Comparison of ENCODE assay signal across 19 cellular contexts in the genomic region with DNA sequence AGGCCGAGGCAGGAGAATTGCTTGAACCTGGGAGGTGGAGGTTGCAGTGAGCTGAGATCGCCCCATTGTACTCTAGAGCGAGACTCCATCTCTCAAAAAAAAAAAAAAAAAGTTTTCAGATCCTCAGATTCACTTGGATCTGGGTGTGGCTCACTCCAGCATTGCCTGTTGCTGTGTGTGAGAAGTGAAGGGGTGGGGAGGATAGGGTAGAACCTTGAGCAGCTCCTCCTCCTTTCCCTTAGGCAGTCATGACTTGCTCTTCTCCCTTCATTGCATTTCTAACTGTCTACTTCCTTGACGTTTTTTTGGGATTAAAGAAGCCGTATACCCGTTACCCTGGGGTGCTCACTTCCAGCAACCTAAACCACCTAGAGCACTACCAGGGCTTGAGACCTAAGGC.
DNase-seq lines count a peak whose midpoint lies in the region; ATAC-seq, FAIRE-seq and TF ChIP-seq lines count a peak whose summit lies in the region.
"Had no signal": no experiment of that assay in that cellular context is flagged by ENCODE, and none has a peak within 500 bp of the region (broad histone marks: within the 10 kb centered on the region; RNA-seq: fewer than 3 reads in every experiment).

No MANE protein-coding gene starts in this region.

- 36% methylated on average over 3 of the region's 6 CpGs for WGBS in K562 (ENCODE audit: insufficient coverage, low coverage, missing lambda C conversion rate)

- H2AFZ ChIP-seq in K562 (ENCODE audit: low read depth, low read length) (peak overlapping the region; percentile 38; the same call in 1 of the 2 replicates), PC-9 (no peak overlapping the region)
- H2AFZ ChIP-seq: GM23338 had no signal

- DNase-seq in K562 (ENCODE audit: extremely low read depth in 1 of 4, low spot score in 3 of 4): peak; percentile 17 to 48 (median 36)
- peak in 1 of 2 donors; percentile 61 for DNase-seq in foreskin keratinocyte
- peak in 1 of 3 donors; percentile 16 for DNase-seq in mucosa of descending colon
- no peak for DNase-seq in PC-9
- no peak for DNase-seq in GM13976 (ENCODE audit: low spot score)
- DNase-seq in RWPE1 (ENCODE audit: low spot score): no peak
- DNase-seq: 8988T; Calu3; CD4-positive, alpha-beta memory T cell; DMS79 treated with DMSO at 0.1 percent for 48 hours; GF-D8; HCEC 1CT had no signal

- no peaks in the 10 kb centered on the region for H3F3A ChIP-seq in PC-9 (ENCODE audit: insufficient read depth, low read depth)

- TF ChIP-seq CTCF in K562 (IDR thresholded peaks at IDR 0.05 in 2 of 3, conservative IDR thresholded peaks at IDR 0.05 in 1 of 3; ENCODE audit: insufficient read depth in 2 of 3, low read depth in 1 of 3, low read length in 3 of 3): no peak
- no peak for TF ChIP-seq CTCF in foreskin keratinocyte (conservative IDR thresholded peaks at IDR 0.05)
- TF ChIP-seq CTCF in mucosa of descending colon (IDR thresholded peaks at IDR 0.05): no peak
- TF ChIP-seq CTCF in PC-9 (conservative IDR thresholded peaks at IDR 0.05): no peak
- TF ChIP-seq CTCF in GM13976 (IDR thresholded peaks at IDR 0.05; ENCODE audit: borderline replicate concordance, control extremely low read depth, extremely low read depth, insufficient read depth, missing control alignments): no peak
- no peak for TF ChIP-seq CTCF in RWPE1 (conservative IDR thresholded peaks at IDR 0.05; ENCODE audit: low read depth)

- H3K9me2 ChIP-seq in PC-9 (ENCODE audit: insufficient read depth): no peaks in the 10 kb centered on the region

- BruUV-seq in K562 (replicated peaks; lab: Mats Ljungman, UMichigan) (no TSS peak), PC-9 (replicated peaks; lab: Mats Ljungman, UMichigan) (no TSS peak)

- intact Hi-C loops in K562 (cut with micrococcal nuclease) (no loop called here), mucosa of descending colon (cut with DNase I, micrococcal nuclease) (no loop called here), PC-9 (cut with micrococcal nuclease; ENCODE audit: unreplicated experiment) (no loop called here)

- H3K9ac ChIP-seq in K562 (ENCODE audit: insufficient read depth in 1 of 2, low read depth in 2 of 2, low read length in 2 of 2): no peak overlapping the region
- H3K9ac ChIP-seq: BLaER1 had no signal

- H3K4me2 ChIP-seq in K562 (ENCODE audit: insufficient read depth, low read length) (no peak overlapping the region), PC-9 (no peak overlapping the region)
- H3K4me2 ChIP-seq: BLaER1, GM23338 had no signal

- no peak for TF ChIP-seq POLR2A in K562 (conservative IDR thresholded peaks at IDR 0.05)

- H3K27ac ChIP-seq in K562 (ENCODE audit: extremely low read depth, low read depth, low read length) (peak overlapping the region; percentile 56; the same call in 1 of the 3 replicates), foreskin keratinocyte (no peak overlapping the region), PC-9 (no peak overlapping the region), RWPE1 (no peak overlapping the region)
- H3K27ac ChIP-seq: BLaER1 had no signal

- no peaks in the 10 kb centered on the region for H3K9me1 ChIP-seq in K562 (ENCODE audit: control insufficient read depth, insufficient read depth, low read length)

- in situ Hi-C loops in K562 (cut with MboI) (no loop called here), GM13976 (cut with MboI; ENCODE audit: low sequenced_read_pairs, unreplicated experiment) (no loop called here)

- H3K4me1 ChIP-seq in K562 (replicated peaks in 1 of 2; ENCODE audit: control insufficient read depth in 2 of 2, insufficient read depth in 2 of 2, low read length in 2 of 2): peaks cover 3 to 6% of the 10 kb centered on the region in 2 experiments; a peak in 3 of 5 replicates
- peaks cover under 1% of the 10 kb centered on the region for H3K4me1 ChIP-seq in foreskin keratinocyte
- no peaks in the 10 kb centered on the region for H3K4me1 ChIP-seq in mucosa of descending colon (ENCODE audit: low read depth)
- H3K4me1 ChIP-seq in PC-9 (replicated peaks; ENCODE audit: insufficient read depth): no peaks in the 10 kb centered on the region

- no peaks in the 10 kb centered on the region for H3K36me3 ChIP-seq in K562 (ENCODE audit: control insufficient read depth, insufficient read depth, low read length)
- no peaks in the 10 kb centered on the region for H3K36me3 ChIP-seq in mucosa of descending colon (ENCODE audit: low read depth)
- no peaks in the 10 kb centered on the region for H3K36me3 ChIP-seq in PC-9 (ENCODE audit: low read depth)

- H3K9me3 ChIP-seq in K562 (replicated peaks; ENCODE audit: control insufficient read depth, insufficient read depth, low read depth, low read length) (no peaks in the 10 kb centered on the region), mucosa of descending colon (no peaks in the 10 kb centered on the region), PC-9 (ENCODE audit: insufficient read depth, low read depth) (no peaks in the 10 kb centered on the region)
- H3K9me3 ChIP-seq: BLaER1 had no signal

- ATAC-seq in K562: peak; percentile 93
- peak; percentile 74 for ATAC-seq in foreskin keratinocyte
- peak; percentile 80 for ATAC-seq in mucosa of descending colon
- ATAC-seq in GM21825 (IDR thresholded peaks at IDR 0.05; ENCODE audit: unreplicated experiment): no peak
- ATAC-seq: GM12878, GM23338, HepG2 had no signal

- no peaks in the 10 kb centered on the region for H3K79me2 ChIP-seq in K562 (ENCODE audit: control insufficient read depth, insufficient read depth, low read length)
- no peaks in the 10 kb centered on the region for H3K79me2 ChIP-seq in PC-9 (ENCODE audit: low read depth)

- no peaks in the 10 kb centered on the region for H3K27me3 ChIP-seq in K562 (ENCODE audit: control insufficient read depth in 2 of 2, insufficient read depth in 2 of 2, low read length in 2 of 2)
- no peaks in the 10 kb centered on the region for H3K27me3 ChIP-seq in foreskin keratinocyte
- no peaks in the 10 kb centered on the region for H3K27me3 ChIP-seq in PC-9 (ENCODE audit: insufficient read depth, low read depth)
- H3K27me3 ChIP-seq: BLaER1 had no signal

- CTCF ChIA-PET in K562 (lab: Yijun Ruan, JAX; ENCODE audit: low intra/inter-chr PET ratio): no interaction called here
- CTCF ChIA-PET in PC-9 (lab: Charles Lee): interaction anchor here (0.6 kb wide), 2 partner anchors 61 to 1188 kb away, joined by 3 to 4 read pairs; no protein-coding TSS in a partner anchor
- CTCF ChIA-PET in RWPE1 (lab: Yijun Ruan, JAX): no interaction called here

- FAIRE-seq in K562 (lab: Jason Lieb, UNC): peak; percentile 78
- FAIRE-seq: GM12878, GM19239, H54, HepG2 had no signal

- TF ChIP-seq EP300 in K562 (IDR thresholded peaks at IDR 0.05; ENCODE audit: low read length): no peak

- H3K4me3 ChIP-seq in K562: no peak overlapping the region
- no peak overlapping the region for H3K4me3 ChIP-seq in mucosa of descending colon
- no peak overlapping the region for H3K4me3 ChIP-seq in PC-9
- H3K4me3 ChIP-seq: BLaER1, GM12878, GM23338 had no signal

- POLR2A ChIA-PET in K562 (lab: Yijun Ruan, JAX) (interaction anchor here (1.0 kb wide), 1 partner anchor 10 kb away, joined by 7 read pairs; no protein-coding TSS in a partner anchor), PC-9 (lab: Charles Lee; ENCODE audit: unreplicated experiment) (no interaction called here), RWPE1 (lab: Yijun Ruan, JAX; ENCODE audit: low non-redundant PET) (interaction anchor here (0.7 kb wide), 1 partner anchor 26 kb away, joined by 4 read pairs; no protein-coding TSS in a partner anchor)

- H4K20me1 ChIP-seq in K562 (replicated peaks; ENCODE audit: control insufficient read depth, insufficient read depth, low read length) (no peaks in the 10 kb centered on the region), PC-9 (ENCODE audit: insufficient read depth) (no peaks in the 10 kb centered on the region)
- H4K20me1 ChIP-seq: BLaER1 had no signal

- no peak for TF ChIP-seq RAD21 in K562 (CRISPR knock-in tag; conservative IDR thresholded peaks at IDR 0.05 in 1 of 2, IDR thresholded peaks at IDR 0.05 in 1 of 2)

TF ChIP-seq in K562, 482 proteins besides CTCF, POLR2A, EP300 and RAD21:
- TF ChIP-seq EGR1 (conservative IDR thresholded peaks at IDR 0.05) (no peak), ESRRA (IDR thresholded peaks at IDR 0.05; ENCODE audit: borderline replicate concordance, low read depth) (no peak), ELK3 (CRISPR knock-in tag; IDR thresholded peaks at IDR 0.05) (no peak), BCLAF1 (IDR thresholded peaks at IDR 0.05; ENCODE audit: borderline replicate concordance in 1 of 2, control insufficient read depth in 1 of 2, low read depth in 2 of 2, low read length in 1 of 2) (no peak), NRF1 (conservative IDR thresholded peaks at IDR 0.05 in 1 of 2, IDR thresholded peaks at IDR 0.05 in 1 of 2) (0 out of 4 replicates have a peak, but pooled peaks of 1 of the 2 experiments have one; percentile 13)

Comparison
In these comparisons a context has a peak if more than half of its experiments do, and no peak if none do; other contexts are left out.
1. DNase-seq: peak in K562 (4 of 4); none in PC-9 (0 of 2), GM13976 (single experiment) and RWPE1 (single experiment).